ENCODE assay signal across 39 cellular contexts in genomic region chr3:106018929-106019328, GRCh38.
"Had no signal": no experiment of that assay in that cellular context is flagged by ENCODE, and none has a peak within 500 bp of the region (broad histone marks: within the 10 kb centered on the region; RNA-seq: fewer than 3 reads in every experiment).

No MANE protein-coding gene starts in this region.

- H3K27ac Mint-ChIP-seq: activated naive CD4-positive, alpha-beta T cell treated with anti-CD3 and anti-CD28 coated beads for 36 hours; activated naive CD4-positive, alpha-beta T cell treated with anti-CD3 and anti-CD28 coated beads, Interleukin-2, amount 10 ng/mL, durations not matched to agents 7 days and 5 days; activated naive CD4-positive, alpha-beta T cell treated with anti-CD3 and anti-CD28 coated beads, Interleukin-2, amount 50 U/mL, for 24 hours; activated naive CD4-positive, alpha-beta T cell treated with anti-CD3 and anti-CD28 coated beads, Interleukin-2, amount 50 U/mL, for 72 hours; activated naive CD8-positive, alpha-beta T cell; activated naive CD8-positive, alpha-beta T cell treated with anti-CD3 and anti-CD28 coated beads for 36 hours; activated naive CD8-positive, alpha-beta T cell treated with anti-CD3 and anti-CD28 coated beads, Interleukin-2, amount 10 ng/mL, durations not matched to agents 7 days and 5 days; activated naive CD8-positive, alpha-beta T cell treated with anti-CD3 and anti-CD28 coated beads, Interleukin-2, amount 50 U/mL, for 24 hours; activated T-cell treated with anti-CD3 and anti-CD28 coated beads, Interleukin-2, amount 50 U/mL, for 24 hours; activated T-cell treated with anti-CD3 and anti-CD28 coated beads, Interleukin-2, amount 50 U/mL, for 72 hours; activated T-helper 1 cell treated with anti-CD3 and anti-CD28 coated beads, Interleukin-12 subunit alpha, Interleukin-12 subunit beta, Interleukin-2, Interleukin-4 antibody, amounts not matched to agents 30 ng/mL and 10 ng/mL and 1 ng/mL, durations not matched to agents 14 hours and 24 hours and 36 hours; activated T-helper 17 cell treated with anti-CD3 and anti-CD28 coated beads, Interleukin-2, amount 50 U/mL, for 72 hours; activated T-helper 2 cell treated with anti-CD3 and anti-CD28 coated beads, Interferon-gamma antibody, Interleukin-2, Interleukin-4, amounts not matched to agents 10 μg/mL and 5 μg/mL and 100 μg/mL, durations not matched to agents 14 hours and 24 hours and 36 hours; brain had no signal

- H3K27ac ChIP-seq: adrenal gland, ascending aorta, body of pancreas, brain microvascular endothelial cell, breast epithelium, cardiac muscle cell had no signal

- H3K27me3 Mint-ChIP-seq: activated naive CD4-positive, alpha-beta T cell treated with anti-CD3 and anti-CD28 coated beads, Interleukin-2, amount 10 ng/mL, durations not matched to agents 7 days and 5 days; activated naive CD4-positive, alpha-beta T cell treated with anti-CD3 and anti-CD28 coated beads, Interleukin-2, amount 50 U/mL, for 24 hours; activated naive CD8-positive, alpha-beta T cell; activated naive CD8-positive, alpha-beta T cell treated with anti-CD3 and anti-CD28 coated beads for 36 hours; activated naive CD8-positive, alpha-beta T cell treated with anti-CD3 and anti-CD28 coated beads, Interleukin-2, amount 10 ng/mL, durations not matched to agents 7 days and 5 days; activated naive CD8-positive, alpha-beta T cell treated with anti-CD3 and anti-CD28 coated beads, Interleukin-2, amount 50 U/mL, for 24 hours; activated T-cell treated with anti-CD3 and anti-CD28 coated beads, Interleukin-2, amount 50 U/mL, for 24 hours; activated T-helper 17 cell treated with anti-CD3 and anti-CD28 coated beads, Interleukin-2, amount 50 U/mL, for 72 hours; brain; central memory CD8-positive, alpha-beta T cell had no signal

- H3K36me3 ChIP-seq: adrenal gland, ascending aorta, brain microvascular endothelial cell, breast epithelium, cardiac muscle cell had no signal

- H3K4me1 ChIP-seq: adrenal gland, ascending aorta, body of pancreas, breast epithelium had no signal

- H3K27me3 ChIP-seq: adrenal gland, ascending aorta, body of pancreas, brain microvascular endothelial cell, breast epithelium, cardiac muscle cell had no signal

- H3K9me3 ChIP-seq: adrenal gland, ascending aorta, body of pancreas, breast epithelium had no signal

- H3K36me3 Mint-ChIP-seq: activated naive CD4-positive, alpha-beta T cell treated with anti-CD3 and anti-CD28 coated beads, Interleukin-2, amount 10 ng/mL, durations not matched to agents 7 days and 5 days; activated naive CD4-positive, alpha-beta T cell treated with anti-CD3 and anti-CD28 coated beads, Interleukin-2, amount 50 U/mL, for 24 hours; brain had no signal

- H3K4me1 Mint-ChIP-seq: activated naive CD4-positive, alpha-beta T cell treated with anti-CD3 and anti-CD28 coated beads, Interleukin-2, amount 10 ng/mL, durations not matched to agents 7 days and 5 days; brain; central memory CD8-positive, alpha-beta T cell had no signal

- DNase-seq: activated effector memory CD4-positive, alpha-beta T cell treated with anti-CD3 and anti-CD28 coated beads, Interleukin-2, amount 50 U/mL, for 16 hours; activated effector memory CD4-positive, alpha-beta T cell treated with Interleukin-2 at 50 U/mL for 16 hours; activated gamma-delta T cell; activated gamma-delta T cell treated with Interleukin-2 at 50 U/mL for 16 hours; activated naive CD4-positive, alpha-beta T cell; activated naive CD4-positive, alpha-beta T cell treated with anti-CD3 and anti-CD28 coated beads for 36 hours; activated naive CD4-positive, alpha-beta T cell treated with anti-CD3 and anti-CD28 coated beads, Interleukin-2, amount 10 ng/mL, durations not matched to agents 7 days and 5 days; activated naive CD4-positive, alpha-beta T cell treated with anti-CD3 and anti-CD28 coated beads, Interleukin-2, amount 50 U/mL, for 16 hours; activated naive CD4-positive, alpha-beta T cell treated with Interleukin-2 at 50 U/mL for 16 hours; activated naive CD8-positive, alpha-beta T cell treated with anti-CD3 and anti-CD28 coated beads for 36 hours; activated naive CD8-positive, alpha-beta T cell treated with anti-CD3 and anti-CD28 coated beads, Interleukin-2, amount 10 ng/mL, durations not matched to agents 7 days and 5 days; activated naive CD8-positive, alpha-beta T cell treated with anti-CD3 and anti-CD28 coated beads, Interleukin-2, amount 50 U/mL, for 24 hours; activated T-cell treated with anti-CD3 and anti-CD28 coated beads, Interleukin-2, amount 50 U/mL, for 1 hour; activated T-cell treated with anti-CD3 and anti-CD28 coated beads, Interleukin-2, amount 50 U/mL, for 24 hours; activated T-cell treated with anti-CD3 and anti-CD28 coated beads, Interleukin-2, amount 50 U/mL, for 4 hours; activated T-cell treated with anti-CD3 and anti-CD28 coated beads, Interleukin-2, amount 50 U/mL, for 48 hours; activated T-cell treated with anti-CD3 and anti-CD28 coated beads, Interleukin-2, amount 50 U/mL, for 72 hours; adrenal gland; amniotic stem cell; amygdala; aorta; body of pancreas; brain microvascular endothelial cell; caudate nucleus; central memory CD4-positive, alpha-beta T cell; cerebellar nuclear complex had no signal

- ATAC-seq: activated naive CD4-positive, alpha-beta T cell treated with anti-CD3 and anti-CD28 coated beads, Interleukin-2, amount 50 U/mL, for 72 hours; activated naive CD8-positive, alpha-beta T cell treated with anti-CD3 and anti-CD28 coated beads, Interleukin-2, amount 50 U/mL, for 24 hours; activated T-cell treated with anti-CD3 and anti-CD28 coated beads, Interleukin-2, amount 50 U/mL, for 4 hours; activated T-cell treated with anti-CD3 and anti-CD28 coated beads, Interleukin-2, amount 50 U/mL, for 72 hours; activated T-helper 17 cell treated with anti-CD3 and anti-CD28 coated beads, Interleukin-2, amount 50 U/mL, for 72 hours; body of pancreas had no signal

- H3K4me3 Mint-ChIP-seq: activated naive CD4-positive, alpha-beta T cell treated with anti-CD3 and anti-CD28 coated beads for 36 hours; activated naive CD4-positive, alpha-beta T cell treated with anti-CD3 and anti-CD28 coated beads, Interleukin-2, amount 10 ng/mL, durations not matched to agents 7 days and 5 days; activated naive CD4-positive, alpha-beta T cell treated with anti-CD3 and anti-CD28 coated beads, Interleukin-2, amount 50 U/mL, for 24 hours; activated naive CD8-positive, alpha-beta T cell; activated naive CD8-positive, alpha-beta T cell treated with anti-CD3 and anti-CD28 coated beads for 36 hours; activated naive CD8-positive, alpha-beta T cell treated with anti-CD3 and anti-CD28 coated beads, Interleukin-2, amount 10 ng/mL, durations not matched to agents 7 days and 5 days; activated naive CD8-positive, alpha-beta T cell treated with anti-CD3 and anti-CD28 coated beads, Interleukin-2, amount 50 U/mL, for 24 hours; activated T-cell treated with anti-CD3 and anti-CD28 coated beads, Interleukin-2, amount 50 U/mL, for 24 hours; activated T-cell treated with anti-CD3 and anti-CD28 coated beads, Interleukin-2, amount 50 U/mL, for 4 hours; activated T-cell treated with anti-CD3 and anti-CD28 coated beads, Interleukin-2, amount 50 U/mL, for 72 hours; activated T-helper 1 cell treated with anti-CD3 and anti-CD28 coated beads, Interleukin-12 subunit alpha, Interleukin-12 subunit beta, Interleukin-2, Interleukin-4 antibody, amounts not matched to agents 30 ng/mL and 10 ng/mL and 1 ng/mL, durations not matched to agents 14 hours and 24 hours and 36 hours; activated T-helper 17 cell treated with anti-CD3 and anti-CD28 coated beads, Interleukin-2, amount 50 U/mL, for 72 hours; brain; central memory CD8-positive, alpha-beta T cell had no signal

- H3K9me3 Mint-ChIP-seq: activated naive CD4-positive, alpha-beta T cell treated with anti-CD3 and anti-CD28 coated beads, Interleukin-2, amount 50 U/mL, for 24 hours; activated T-cell treated with anti-CD3 and anti-CD28 coated beads, Interleukin-2, amount 50 U/mL, for 4 hours; central memory CD8-positive, alpha-beta T cell had no signal

- FAIRE-seq: astrocyte, bronchial epithelial cell had no signal

- H3K4me3 ChIP-seq: adrenal gland, ascending aorta, body of pancreas, breast epithelium, cardiac muscle cell had no signal
